13 cellular contexts compared by ENCODE assay signal in the genomic region with DNA sequence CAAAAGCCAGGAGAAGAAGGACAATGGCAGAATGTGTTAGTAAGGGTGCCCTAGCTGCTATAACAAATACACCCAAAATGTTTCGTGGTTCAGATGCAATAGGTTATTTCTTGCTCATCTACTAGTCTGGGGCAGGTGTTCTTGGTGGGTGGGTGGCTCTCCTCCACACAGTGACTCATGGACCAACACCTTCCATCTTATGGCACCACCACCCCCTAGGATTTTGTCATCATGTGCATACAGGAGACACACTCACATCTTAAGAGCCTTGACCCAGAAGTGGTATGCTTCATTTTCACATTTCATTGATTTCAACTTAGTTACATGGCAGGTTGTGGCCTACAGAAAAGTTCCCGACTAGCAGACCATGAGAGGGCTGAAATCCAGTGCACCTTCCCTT.
DNase-seq lines count a peak whose midpoint lies in the region; ATAC-seq and TF ChIP-seq lines count a peak whose summit lies in the region.
"Had no signal": no experiment of that assay in that cellular context is flagged by ENCODE, and none has a peak within 500 bp of the region (broad histone marks: within the 10 kb centered on the region; RNA-seq: fewer than 3 reads in every experiment).

No MANE protein-coding gene starts in this region.

- DNase-seq in activated T-cell treated with anti-CD3 and anti-CD28 coated beads, Interleukin-2, amount 50 U/mL, for 4 hours: no peak
- DNase-seq in activated T-cell treated with anti-CD3 and anti-CD28 coated beads, Interleukin-2, amount 50 U/mL, for 1 hour: no peak
- DNase-seq in DMS79 (lab: John Stamatoyannopoulos, UW) (peak; percentile 43), dorsolateral prefrontal cortex (no peak)
- no peak for DNase-seq in stimulated activated naive CD8-positive, alpha-beta T cell treated with anti-CD3 and anti-CD28 coated beads, Interleukin-15, Interleukin-2, amounts not matched to agents 100 U/mL and 50 U/mL, for 24 hours
- DNase-seq in effector CD8-positive, alpha-beta T cell (lab: John Stamatoyannopoulos, UW): no peak
- DNase-seq: DMS 273 treated with DMSO at 0.1 percent for 48 hours, NCI-H1048, NCI-H1436 treated with DMSO at 0.1 percent for 48 hours, Right ventricle myocardium superior had no signal

- no peaks in the 10 kb centered on the region for H3K4me1 Mint-ChIP-seq in activated T-cell treated with anti-CD3 and anti-CD28 coated beads, Interleukin-2, amount 50 U/mL, for 4 hours (ENCODE audit: low read depth)

- intact Hi-C loops in dorsolateral prefrontal cortex (cut with DNase I): loop anchor here in 1 of 2 donors (10.0 kb wide), 2 partner anchors 206 to 266 kb away; no protein-coding TSS in a partner anchor

- no peaks in the 10 kb centered on the region for H3K9me3 Mint-ChIP-seq in activated T-cell treated with anti-CD3 and anti-CD28 coated beads, Interleukin-2, amount 50 U/mL, for 4 hours

- H3K4me3 ChIP-seq in dorsolateral prefrontal cortex: no peak overlapping the region

- TF ChIP-seq CTCF in dorsolateral prefrontal cortex (IDR thresholded peaks at IDR 0.05 in 54 of 56, conservative IDR thresholded peaks at IDR 0.05 in 2 of 56; ENCODE audit: low read depth in 1 of 56, partially characterized antibody in 56 of 56): no peak

- H3K27me3 ChIP-seq in dorsolateral prefrontal cortex: no peaks in the 10 kb centered on the region

- H3K4me3 Mint-ChIP-seq in activated T-cell treated with anti-CD3 and anti-CD28 coated beads, Interleukin-2, amount 50 U/mL, for 4 hours: no peak overlapping the region

- no peaks in the 10 kb centered on the region for H3K27me3 Mint-ChIP-seq in activated T-cell treated with anti-CD3 and anti-CD28 coated beads, Interleukin-2, amount 50 U/mL, for 4 hours (ENCODE audit: low read depth)

- peak overlapping the region in 53 of 59 donors; percentile 11 to 100 (median 96) for H3K27ac ChIP-seq in dorsolateral prefrontal cortex
- H3K27ac ChIP-seq: C4-2B, KMS-11 had no signal

- no peaks in the 10 kb centered on the region for H3K36me3 Mint-ChIP-seq in activated T-cell treated with anti-CD3 and anti-CD28 coated beads, Interleukin-2, amount 50 U/mL, for 4 hours (ENCODE audit: insufficient read depth)

- ATAC-seq in activated T-cell treated with anti-CD3 and anti-CD28 coated beads, Interleukin-2, amount 50 U/mL, for 4 hours: peak; percentile 38 to 67
- peak; percentile 75 for ATAC-seq in stimulated activated naive CD8-positive, alpha-beta T cell treated with anti-CD3 and anti-CD28 coated beads, Interleukin-15, Interleukin-2, amounts not matched to agents 100 U/mL and 50 U/mL, for 24 hours
- no peak for ATAC-seq in HG03135 (IDR thresholded peaks at IDR 0.05; ENCODE audit: unreplicated experiment)
